2 cellular contexts compared by ENCODE assay signal in the genomic region with DNA sequence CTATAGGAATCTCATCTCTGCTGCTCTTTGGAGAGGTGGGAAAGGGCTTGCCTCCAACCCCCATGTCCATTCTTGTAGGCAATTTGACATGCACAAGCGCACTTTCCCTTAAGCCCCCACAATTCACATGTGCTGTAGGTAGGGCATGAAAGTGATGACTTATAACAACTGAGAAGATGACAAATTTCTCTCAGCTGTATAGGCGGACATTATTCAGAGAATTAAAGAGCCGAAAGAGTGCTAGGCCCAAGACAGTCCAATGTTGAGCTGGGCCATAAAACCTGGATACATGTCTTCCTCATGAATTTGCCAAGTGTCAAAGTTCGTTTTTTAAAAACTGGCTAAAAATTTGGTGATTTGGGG.
TF ChIP-seq lines count a peak whose summit lies in the region.

No MANE protein-coding gene starts in this region.

TF ChIP-seq in SK-N-SH treated with all-trans-retinoic acid at 6 μM for 48 hours, 23 proteins besides CTCF, POLR2A, EP300 and RAD21 (continued from another document):
- no peak for TF ChIP-seq RARB (CRISPR knock-in tag; IDR thresholded peaks at IDR 0.05)
- no peak for TF ChIP-seq ZNF8 (CRISPR knock-in tag; IDR thresholded peaks at IDR 0.05)
- no peak for TF ChIP-seq TOX (CRISPR knock-in tag; IDR thresholded peaks at IDR 0.05; ENCODE audit: borderline replicate concordance)
- no peak for TF ChIP-seq ZFP30 (CRISPR knock-in tag; IDR thresholded peaks at IDR 0.05)
- no peak for TF ChIP-seq GLIS3 (CRISPR knock-in tag; IDR thresholded peaks at IDR 0.05)
- TF ChIP-seq SNAI2 (CRISPR knock-in tag; IDR thresholded peaks at IDR 0.05) = no peak
- TF ChIP-seq, protein P1, sequence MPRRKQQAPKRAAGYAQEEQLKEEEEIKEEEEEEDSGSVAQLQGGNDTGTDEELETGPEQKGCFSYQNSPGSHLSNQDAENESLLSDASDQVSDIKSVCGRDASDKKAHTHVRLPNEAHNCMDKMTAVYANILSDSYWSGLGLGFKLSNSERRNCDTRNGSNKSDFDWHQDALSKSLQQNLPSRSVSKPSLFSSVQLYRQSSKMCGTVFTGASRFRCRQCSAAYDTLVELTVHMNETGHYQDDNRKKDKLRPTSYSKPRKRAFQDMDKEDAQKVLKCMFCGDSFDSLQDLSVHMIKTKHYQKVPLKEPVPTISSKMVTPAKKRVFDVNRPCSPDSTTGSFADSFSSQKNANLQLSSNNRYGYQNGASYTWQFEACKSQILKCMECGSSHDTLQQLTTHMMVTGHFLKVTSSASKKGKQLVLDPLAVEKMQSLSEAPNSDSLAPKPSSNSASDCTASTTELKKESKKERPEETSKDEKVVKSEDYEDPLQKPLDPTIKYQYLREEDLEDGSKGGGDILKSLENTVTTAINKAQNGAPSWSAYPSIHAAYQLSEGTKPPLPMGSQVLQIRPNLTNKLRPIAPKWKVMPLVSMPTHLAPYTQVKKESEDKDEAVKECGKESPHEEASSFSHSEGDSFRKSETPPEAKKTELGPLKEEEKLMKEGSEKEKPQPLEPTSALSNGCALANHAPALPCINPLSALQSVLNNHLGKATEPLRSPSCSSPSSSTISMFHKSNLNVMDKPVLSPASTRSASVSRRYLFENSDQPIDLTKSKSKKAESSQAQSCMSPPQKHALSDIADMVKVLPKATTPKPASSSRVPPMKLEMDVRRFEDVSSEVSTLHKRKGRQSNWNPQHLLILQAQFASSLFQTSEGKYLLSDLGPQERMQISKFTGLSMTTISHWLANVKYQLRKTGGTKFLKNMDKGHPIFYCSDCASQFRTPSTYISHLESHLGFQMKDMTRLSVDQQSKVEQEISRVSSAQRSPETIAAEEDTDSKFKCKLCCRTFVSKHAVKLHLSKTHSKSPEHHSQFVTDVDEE (CRISPR knock-in tag; IDR thresholded peaks at IDR 0.05) = no peak
- no peak for TF ChIP-seq ZFP3 (CRISPR knock-in tag; IDR thresholded peaks at IDR 0.05)
- TF ChIP-seq, protein P2, sequence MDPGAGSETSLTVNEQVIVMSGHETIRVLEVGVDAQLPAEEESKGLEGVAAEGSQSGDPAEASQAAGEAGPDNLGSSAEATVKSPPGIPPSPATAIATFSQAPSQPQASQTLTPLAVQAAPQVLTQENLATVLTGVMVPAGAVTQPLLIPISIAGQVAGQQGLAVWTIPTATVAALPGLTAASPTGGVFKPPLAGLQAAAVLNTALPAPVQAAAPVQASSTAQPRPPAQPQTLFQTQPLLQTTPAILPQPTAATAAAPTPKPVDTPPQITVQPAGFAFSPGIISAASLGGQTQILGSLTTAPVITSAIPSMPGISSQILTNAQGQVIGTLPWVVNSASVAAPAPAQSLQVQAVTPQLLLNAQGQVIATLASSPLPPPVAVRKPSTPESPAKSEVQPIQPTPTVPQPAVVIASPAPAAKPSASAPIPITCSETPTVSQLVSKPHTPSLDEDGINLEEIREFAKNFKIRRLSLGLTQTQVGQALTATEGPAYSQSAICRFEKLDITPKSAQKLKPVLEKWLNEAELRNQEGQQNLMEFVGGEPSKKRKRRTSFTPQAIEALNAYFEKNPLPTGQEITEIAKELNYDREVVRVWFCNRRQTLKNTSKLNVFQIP (CRISPR knock-in tag; IDR thresholded peaks at IDR 0.05; ENCODE audit: borderline replicate concordance, low read depth) = no peak

TF ChIP-seq in SK-N-SH, 30 proteins besides CTCF, POLR2A, EP300 and RAD21 (continued from another document):
- TF ChIP-seq, protein P3, sequence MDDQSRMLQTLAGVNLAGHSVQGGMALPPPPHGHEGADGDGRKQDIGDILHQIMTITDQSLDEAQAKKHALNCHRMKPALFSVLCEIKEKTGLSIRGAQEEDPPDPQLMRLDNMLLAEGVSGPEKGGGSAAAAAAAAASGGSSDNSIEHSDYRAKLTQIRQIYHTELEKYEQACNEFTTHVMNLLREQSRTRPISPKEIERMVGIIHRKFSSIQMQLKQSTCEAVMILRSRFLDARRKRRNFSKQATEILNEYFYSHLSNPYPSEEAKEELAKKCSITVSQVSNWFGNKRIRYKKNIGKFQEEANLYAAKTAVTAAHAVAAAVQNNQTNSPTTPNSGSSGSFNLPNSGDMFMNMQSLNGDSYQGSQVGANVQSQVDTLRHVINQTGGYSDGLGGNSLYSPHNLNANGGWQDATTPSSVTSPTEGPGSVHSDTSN (IDR thresholded peaks at IDR 0.05) = no peak
- TF ChIP-seq, protein P4, sequence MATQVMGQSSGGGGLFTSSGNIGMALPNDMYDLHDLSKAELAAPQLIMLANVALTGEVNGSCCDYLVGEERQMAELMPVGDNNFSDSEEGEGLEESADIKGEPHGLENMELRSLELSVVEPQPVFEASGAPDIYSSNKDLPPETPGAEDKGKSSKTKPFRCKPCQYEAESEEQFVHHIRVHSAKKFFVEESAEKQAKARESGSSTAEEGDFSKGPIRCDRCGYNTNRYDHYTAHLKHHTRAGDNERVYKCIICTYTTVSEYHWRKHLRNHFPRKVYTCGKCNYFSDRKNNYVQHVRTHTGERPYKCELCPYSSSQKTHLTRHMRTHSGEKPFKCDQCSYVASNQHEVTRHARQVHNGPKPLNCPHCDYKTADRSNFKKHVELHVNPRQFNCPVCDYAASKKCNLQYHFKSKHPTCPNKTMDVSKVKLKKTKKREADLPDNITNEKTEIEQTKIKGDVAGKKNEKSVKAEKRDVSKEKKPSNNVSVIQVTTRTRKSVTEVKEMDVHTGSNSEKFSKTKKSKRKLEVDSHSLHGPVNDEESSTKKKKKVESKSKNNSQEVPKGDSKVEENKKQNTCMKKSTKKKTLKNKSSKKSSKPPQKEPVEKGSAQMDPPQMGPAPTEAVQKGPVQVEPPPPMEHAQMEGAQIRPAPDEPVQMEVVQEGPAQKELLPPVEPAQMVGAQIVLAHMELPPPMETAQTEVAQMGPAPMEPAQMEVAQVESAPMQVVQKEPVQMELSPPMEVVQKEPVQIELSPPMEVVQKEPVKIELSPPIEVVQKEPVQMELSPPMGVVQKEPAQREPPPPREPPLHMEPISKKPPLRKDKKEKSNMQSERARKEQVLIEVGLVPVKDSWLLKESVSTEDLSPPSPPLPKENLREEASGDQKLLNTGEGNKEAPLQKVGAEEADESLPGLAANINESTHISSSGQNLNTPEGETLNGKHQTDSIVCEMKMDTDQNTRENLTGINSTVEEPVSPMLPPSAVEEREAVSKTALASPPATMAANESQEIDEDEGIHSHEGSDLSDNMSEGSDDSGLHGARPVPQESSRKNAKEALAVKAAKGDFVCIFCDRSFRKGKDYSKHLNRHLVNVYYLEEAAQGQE (IDR thresholded peaks at IDR 0.05; ENCODE audit: low read depth, low read length) = no peak
- no peak for TF ChIP-seq SIN3A (IDR thresholded peaks at IDR 0.05; ENCODE audit: borderline replicate concordance, low read depth, low read length)
- no peak for TF ChIP-seq NFIC (IDR thresholded peaks at IDR 0.05; ENCODE audit: borderline replicate concordance)
- no peak for TF ChIP-seq CHD2 (IDR thresholded peaks at IDR 0.05; ENCODE audit: low read length, partially characterized antibody)
- TF ChIP-seq FOSL2 (IDR thresholded peaks at IDR 0.05; ENCODE audit: borderline replicate concordance, low read depth) = no peak
